Comparison of ENCODE assay signal across 25 cellular contexts in the genomic region with DNA sequence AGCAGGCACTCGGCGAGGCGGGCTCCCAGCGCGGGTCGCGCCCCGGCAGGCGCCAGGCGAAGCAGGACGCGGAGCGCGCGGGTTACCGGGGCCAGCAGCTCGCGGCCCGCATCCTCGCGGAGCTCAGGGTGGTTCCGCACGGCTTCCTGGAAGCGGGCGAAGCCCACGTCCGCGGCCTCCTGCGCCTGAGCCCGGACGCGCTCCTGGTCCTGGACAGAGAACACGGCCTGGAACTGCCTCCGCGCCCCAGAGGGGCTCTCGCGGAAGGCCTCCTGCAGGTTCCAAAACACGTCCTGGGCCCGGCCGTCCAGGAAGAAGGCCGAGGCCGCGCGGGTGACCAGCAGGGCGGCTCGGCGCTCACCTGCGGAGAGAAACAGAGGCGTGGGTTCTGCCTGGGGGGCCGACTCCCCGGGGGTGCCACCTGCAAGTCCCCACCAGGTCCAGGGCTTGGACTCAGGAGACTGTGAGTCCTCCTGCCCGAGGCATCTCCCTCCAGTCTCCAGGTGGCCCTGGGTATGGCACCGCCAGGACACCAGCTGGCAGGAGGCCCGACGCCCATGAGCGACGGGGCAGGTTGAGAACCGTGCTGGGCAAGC. TPM values are rescaled to one million over a fixed set of nuclear protein-coding genes. Genes with fewer than 3 reads are reported as not detected.
DNase-seq lines count a peak whose midpoint lies in the region; ATAC-seq and TF ChIP-seq lines count a peak whose summit lies in the region.
"Had no signal": no experiment of that assay in that cellular context is flagged by ENCODE, and none has a peak within 500 bp of the region (broad histone marks: within the 10 kb centered on the region; RNA-seq: fewer than 3 reads in every experiment).

No MANE protein-coding gene starts in this region.

- no peak overlapping the region for H2AFZ ChIP-seq in mammary epithelial cell (ENCODE audit: low read depth, low read length)

- dilution Hi-C loops in mammary epithelial cell (cut with HindIII; ENCODE audit: low sequenced_read_pairs), result no loop called here

- no peaks in the 10 kb centered on the region for H3K4me1 Mint-ChIP-seq in activated naive CD4-positive, alpha-beta T cell treated with anti-CD3 and anti-CD28 coated beads for 36 hours (ENCODE audit: low read depth)
- peaks cover 8% of the 10 kb centered on the region for H3K4me1 Mint-ChIP-seq in CD14-positive monocyte

- WGBS in right cardiac atrium, result 20% methylated on average over 58 of the region's 58 CpGs
- 15 to 26% (median 19%) methylated on average over 42 to 58 of the region's 58 CpGs for WGBS in psoas muscle, 3 donors
- 33% methylated on average over 11 of the region's 58 CpGs for WGBS in mammary epithelial cell (ENCODE audit: low coverage, missing lambda C conversion rate)

- H3K36me3 Mint-ChIP-seq in activated naive CD4-positive, alpha-beta T cell treated with anti-CD3 and anti-CD28 coated beads for 36 hours (ENCODE audit: low read depth), result peaks cover 8% of the 10 kb centered on the region
- no peaks in the 10 kb centered on the region for H3K36me3 Mint-ChIP-seq in CD14-positive monocyte
- H3K36me3 Mint-ChIP-seq: CD8-positive, alpha-beta T cell; IgD-negative memory B cell had no signal

- no peak overlapping the region for H3K27ac Mint-ChIP-seq in activated naive CD4-positive, alpha-beta T cell treated with anti-CD3 and anti-CD28 coated beads for 36 hours
- H3K27ac Mint-ChIP-seq in CD14-positive monocyte, result no peak overlapping the region
- H3K27ac Mint-ChIP-seq: CD8-positive, alpha-beta T cell; IgD-negative memory B cell had no signal

- no peak overlapping the region for H3K4me2 ChIP-seq in mammary epithelial cell (ENCODE audit: insufficient read depth, low read depth, low read length)
- H3K4me2 ChIP-seq: A549 had no signal

- TF ChIP-seq CTCF in CD14-positive monocyte (IDR thresholded peaks at IDR 0.05) (no peak), psoas muscle (IDR thresholded peaks at IDR 0.05) (no peak), mammary epithelial cell (conservative IDR thresholded peaks at IDR 0.05 in 1 of 2, IDR thresholded peaks at IDR 0.05 in 1 of 2; ENCODE audit: extremely low read depth in 1 of 2, insufficient read depth in 1 of 2, low read depth in 1 of 2, low read length in 2 of 2) (no peak)

- ATAC-seq in right cardiac atrium (no peak), psoas muscle (no peak)
- ATAC-seq: A549; CD8-positive, alpha-beta T cell; left colon; Panc1; stimulated activated naive CD8-positive, alpha-beta T cell treated with anti-CD3 and anti-CD28 coated beads, Interleukin-15, Interleukin-2, amounts not matched to agents 100 U/mL and 50 U/mL, for 24 hours had no signal

- in situ Hi-C loops in mammary epithelial cell (cut with MboI; ENCODE audit: low sequenced_read_pairs in 2 of 2), result no loop called here

- H3K79me2 ChIP-seq in mammary epithelial cell (ENCODE audit: insufficient read depth, low read length), result no peaks in the 10 kb centered on the region

- CTCF ChIA-PET in activated naive CD4-positive, alpha-beta T cell treated with anti-CD3 and anti-CD28 coated beads for 36 hours (lab: Charles Lee), result no interaction called here
- CTCF ChIA-PET in mammary epithelial cell (lab: Charles Lee; ENCODE audit: low non-redundant PET), result no interaction called here

- H3K9ac ChIP-seq in mammary epithelial cell (ENCODE audit: insufficient read depth, low read length), result no peak overlapping the region

- H3K4me1 ChIP-seq in right cardiac atrium (ENCODE audit: control insufficient read depth, insufficient read depth, low read length), result no peaks in the 10 kb centered on the region
- H3K4me1 ChIP-seq in psoas muscle, result no peaks in the 10 kb centered on the region
- H3K4me1 ChIP-seq in mammary epithelial cell (ENCODE audit: insufficient read depth, low read length), result no peaks in the 10 kb centered on the region
- H3K4me1 ChIP-seq: A549, testis had no signal

- H3K9me3 Mint-ChIP-seq in activated naive CD4-positive, alpha-beta T cell treated with anti-CD3 and anti-CD28 coated beads for 36 hours, result peaks cover 18% of the 10 kb centered on the region
- peaks cover 18 to 47% (median 35%) of the 10 kb centered on the region in 7 donors for H3K9me3 Mint-ChIP-seq in CD14-positive monocyte

- H3K27me3 ChIP-seq in right cardiac atrium (ENCODE audit: control insufficient read depth, insufficient read depth) (peaks cover 6% of the 10 kb centered on the region), psoas muscle (ENCODE audit: insufficient read depth in 3 of 3, low read length in 2 of 3) (peaks cover 0 to 71% (median 12%) of the 10 kb centered on the region in 3 donors), mammary epithelial cell (ENCODE audit: insufficient read depth, low read length) (no peaks in the 10 kb centered on the region)
- H3K27me3 ChIP-seq: testis had no signal

- H3K9me3 ChIP-seq in right cardiac atrium (ENCODE audit: control insufficient read depth, low read length), result peaks cover 5% of the 10 kb centered on the region
- H3K9me3 ChIP-seq in psoas muscle, result peaks cover 28% of the 10 kb centered on the region
- peaks cover 42% of the 10 kb centered on the region for H3K9me3 ChIP-seq in mammary epithelial cell (replicated peaks; ENCODE audit: insufficient read depth, low read length)
- H3K9me3 ChIP-seq: testis had no signal

- no peak overlapping the region for H3K27ac ChIP-seq in right cardiac atrium (ENCODE audit: low read length)
- H3K27ac ChIP-seq in psoas muscle, result no peak overlapping the region
- H3K27ac ChIP-seq in mammary epithelial cell (ENCODE audit: insufficient read depth, low read depth, low read length), result no peak overlapping the region
- H3K27ac ChIP-seq: A549, skin epidermis, testis had no signal

- peaks cover 39% of the 10 kb centered on the region for H3K27me3 Mint-ChIP-seq in activated naive CD4-positive, alpha-beta T cell treated with anti-CD3 and anti-CD28 coated beads for 36 hours (ENCODE audit: low read depth)
- H3K27me3 Mint-ChIP-seq in CD14-positive monocyte (ENCODE audit: low read depth in 3 of 3), result peaks cover 31 to 49% (median 39%) of the 10 kb centered on the region in 3 donors

- H4K20me1 ChIP-seq in mammary epithelial cell (ENCODE audit: insufficient read depth, low read length), result no peaks in the 10 kb centered on the region

- H3K36me3 ChIP-seq in psoas muscle (ENCODE audit: insufficient read depth in 1 of 2, low read depth in 1 of 2), result no peaks in the 10 kb centered on the region
- H3K36me3 ChIP-seq in mammary epithelial cell (ENCODE audit: insufficient read depth, low read length), result no peaks in the 10 kb centered on the region

- H3K4me3 Mint-ChIP-seq in activated naive CD4-positive, alpha-beta T cell treated with anti-CD3 and anti-CD28 coated beads for 36 hours, result no peak overlapping the region
- peak overlapping the region in 1 of 2 donors; percentile 85 for H3K4me3 Mint-ChIP-seq in CD14-positive monocyte
- H3K4me3 Mint-ChIP-seq: CD8-positive, alpha-beta T cell; IgD-negative memory B cell had no signal

- intact Hi-C loops in activated naive CD4-positive, alpha-beta T cell treated with anti-CD3 and anti-CD28 coated beads for 36 hours (cut with micrococcal nuclease), result no loop called here
- intact Hi-C loops in CD14-positive monocyte (cut with micrococcal nuclease) (no loop called here), right cardiac atrium (cut with DNase I) (loop anchor here in 1 of 4 donors (5.0 kb wide), 1 partner anchor 373 kb away; no protein-coding TSS in a partner anchor), psoas muscle (cut with DNase I) (loop anchor here in 1 of 2 donors (5.0 kb wide), 1 partner anchor 373 kb away; no protein-coding TSS in a partner anchor), mammary epithelial cell (cut with micrococcal nuclease) (no loop called here)

- peak; percentile 1 for DNase-seq in activated naive CD4-positive, alpha-beta T cell treated with anti-CD3 and anti-CD28 coated beads for 36 hours
- no peak for DNase-seq in activated naive CD4-positive, alpha-beta T cell treated with Interleukin-2 at 50 U/mL for 16 hours
- DNase-seq in CD14-positive monocyte (ENCODE audit: low spot score) (peak; percentile 33), right cardiac atrium (peak; percentile 8 to 45 (median 37)), psoas muscle (peak; percentile 3 to 38), mammary epithelial cell (no peak), NCI-H524 treated with DMSO at 0.1 percent for 48 hours (lab: John Stamatoyannopoulos, UW) (no peak)
- no peak for DNase-seq in effector CD8-positive, alpha-beta T cell (lab: John Stamatoyannopoulos, UW)
- DNase-seq: activated naive CD4-positive, alpha-beta T cell; activated T-cell treated with anti-CD3 and anti-CD28 coated beads, Interleukin-2, amount 50 U/mL, for 48 hours; CD8-positive, alpha-beta T cell; GOT3; hypothalamus; MV-4-11; NCI-H1436; NCI-H2081 treated with DMSO at 0.1 percent for 48 hours; NCI-H226; stimulated activated naive CD8-positive, alpha-beta T cell treated with anti-CD3 and anti-CD28 coated beads, Interleukin-15, Interleukin-2, amounts not matched to agents 100 U/mL and 50 U/mL, for 24 hours; SW 1271; testis had no signal

- no peak overlapping the region for H3K4me3 ChIP-seq in right cardiac atrium (ENCODE audit: low read length)
- no peak overlapping the region for H3K4me3 ChIP-seq in psoas muscle
- H3K4me3 ChIP-seq in mammary epithelial cell (replicated peaks in 1 of 3; ENCODE audit: insufficient read depth in 1 of 3, low read depth in 2 of 3, low read length in 3 of 3), result no peak overlapping the region
- H3K4me3 ChIP-seq: A549, skin epidermis had no signal

- no TSS peak for BruUV-seq in mammary epithelial cell (replicated peaks; lab: Mats Ljungman, UMichigan)

RNA-seq across cellular contexts. Expression of gene TTC34, which starts 11.4 kb away (rescaled TPM):
- 1 to 10 TPM in 1 of 2 experiments, under 1 TPM in 1; 0.91 to 1.1 TPM for total RNA-seq in activated naive CD4-positive, alpha-beta T cell treated with anti-CD3 and anti-CD28 coated beads for 36 hours
- polyA plus RNA-seq in CD14-positive monocyte, result under 1 TPM in 1 of 2 donors, not detected in 1; 0.03 TPM
- 1 to 10 TPM in 2 of 4 donors, under 1 TPM in 2; 0.53 to 1.5 (median 0.94) TPM for total RNA-seq in right cardiac atrium
- 0.27 TPM for polyA plus RNA-seq in right cardiac atrium
- total RNA-seq in psoas muscle, result under 1 TPM; 0.04 to 0.15 (median 0.06) TPM
- under 1 TPM; 0.01 to 0.03 (median 0.01) TPM for polyA plus RNA-seq in psoas muscle
- under 1 TPM; 0.17 to 0.75 TPM for total RNA-seq in mammary epithelial cell
- polyA plus RNA-seq in mammary epithelial cell, result 0.03 TPM
- polyA minus RNA-seq in mammary epithelial cell, result not detected

Comparison
In these comparisons a context has a peak if more than half of its experiments do, and no peak if none do; other contexts are left out.
1. DNase-seq: peak in activated naive CD4-positive, alpha-beta T cell treated with anti-CD3 and anti-CD28 coated beads for 36 hours (single experiment), CD14-positive monocyte (single experiment), right cardiac atrium (3 of 3) and psoas muscle (2 of 2); none in activated naive CD4-positive, alpha-beta T cell treated with Interleukin-2 at 50 U/mL for 16 hours (single experiment), effector CD8-positive, alpha-beta T cell (single experiment), mammary epithelial cell (single experiment) and NCI-H524 treated with DMSO at 0.1 percent for 48 hours (single experiment).